ENCODE assay signal across 23 cellular contexts in the genomic region with DNA sequence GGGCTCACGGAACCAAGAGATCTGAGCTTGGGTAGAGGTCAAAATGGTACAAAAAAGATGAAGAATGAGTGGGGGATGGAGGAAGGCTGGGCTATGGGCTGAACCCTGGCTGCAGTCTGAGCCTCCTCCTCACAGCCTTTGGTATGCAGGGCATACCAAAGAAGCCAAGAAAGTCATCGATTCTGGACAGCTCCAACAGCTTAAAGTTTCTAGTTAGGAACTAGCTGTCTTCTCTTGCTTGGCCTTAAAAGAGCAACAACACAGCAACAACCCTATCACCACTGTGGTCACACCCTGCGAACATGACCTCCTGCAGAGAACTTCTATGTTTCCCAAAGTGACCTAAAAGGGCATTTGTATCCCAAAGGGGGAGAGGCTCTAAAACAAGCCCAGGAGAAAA.
DNase-seq lines count a peak whose midpoint lies in the region; ATAC-seq and TF ChIP-seq lines count a peak whose summit lies in the region.
"Had no signal": no experiment of that assay in that cellular context is flagged by ENCODE, and none has a peak within 500 bp of the region (broad histone marks: within the 10 kb centered on the region; RNA-seq: fewer than 3 reads in every experiment).

No MANE protein-coding gene starts in this region.

- 76 to 78% methylated on average over 3 of the region's 3 CpGs for WGBS in thyroid gland, 2 donors

- peaks cover 12% of the 10 kb centered on the region for H3K9me3 ChIP-seq in CD8-positive, alpha-beta memory T cell (ENCODE audit: low read length)
- no peaks in the 10 kb centered on the region for H3K9me3 ChIP-seq in thyroid gland
- H3K9me3 ChIP-seq: right lobe of liver had no signal

- H3K4me3 ChIP-seq in CD8-positive, alpha-beta memory T cell (ENCODE audit: low read length), result no peak overlapping the region
- H3K4me3 ChIP-seq in fibroblast of the aortic adventitia (ENCODE audit: low read depth, low read length) (no peak overlapping the region), thyroid gland (replicated peaks in 1 of 3) (no peak overlapping the region)
- H3K4me3 ChIP-seq: right lobe of liver, SJCRH30, suprapubic skin had no signal

- H3K9me3 Mint-ChIP-seq in CD8-positive, alpha-beta memory T cell, result peaks cover 8 to 22% (median 15%) of the 10 kb centered on the region in 5 donors

- peaks cover 13 to 19% (median 14%) of the 10 kb centered on the region in 3 donors for H3K36me3 Mint-ChIP-seq in CD8-positive, alpha-beta memory T cell

- peaks cover 16% of the 10 kb centered on the region for H3K4me1 ChIP-seq in CD8-positive, alpha-beta memory T cell (ENCODE audit: insufficient read depth, low read length)
- peaks cover 52 to 59% of the 10 kb centered on the region in 2 donors for H3K4me1 ChIP-seq in thyroid gland
- H3K4me1 ChIP-seq: parathyroid adenoma, SJCRH30, suprapubic skin had no signal

- no peaks in the 10 kb centered on the region for H3K27me3 Mint-ChIP-seq in CD8-positive, alpha-beta memory T cell
- H3K27me3 Mint-ChIP-seq: activated CD8-positive, alpha-beta T cell treated with anti-CD3 and anti-CD28 coated beads for 36 hours had no signal

- no peaks in the 10 kb centered on the region for H3K36me3 ChIP-seq in CD8-positive, alpha-beta memory T cell (ENCODE audit: insufficient read depth, low read length)
- no peaks in the 10 kb centered on the region for H3K36me3 ChIP-seq in thyroid gland
- H3K36me3 ChIP-seq: right lobe of liver, SJCRH30 had no signal

- POLR2A ChIA-PET in CD8-positive, alpha-beta memory T cell (lab: Charles Lee), result interaction anchor here (0.5 kb wide), 1 partner anchor 37 kb away, joined by 3 read pairs; no protein-coding TSS in a partner anchor

- DNase-seq in CD8-positive, alpha-beta memory T cell, result no peak
- DNase-seq in fibroblast of the aortic adventitia (ENCODE audit: low read depth) (peak; percentile 20), thyroid gland (peak in 1 of 2 donors; percentile 20), DMS114 treated with DMSO at 0.1 percent for 48 hours (lab: John Stamatoyannopoulos, UW; ENCODE audit: unreplicated experiment) (no peak), C1 segment of cervical spinal cord (lab: John Stamatoyannopoulos, UW) (no peak), T-helper 1 cell (no peak)
- DNase-seq: activated CD4-positive, alpha-beta T cell treated with anti-CD3 and anti-CD28 coated beads for 1 hour; activated CD8-positive, alpha-beta T cell treated with anti-CD3 and anti-CD28 coated beads for 36 hours; activated gamma-delta T cell treated with Interleukin-2 at 50 U/mL for 16 hours; COR-L47; Karpas-422; midbrain; MV-4-11; NCI-H146; NCI-H446; NCI-H774; right lobe of liver; SJCRH30; stimulated activated CD4-positive, alpha-beta T cell treated with anti-CD3 and anti-CD28 coated beads, Interleukin-12 subunit alpha, Interleukin-12 subunit beta, amount 100 ng/mL, for 4 hours; stimulated activated CD4-positive, alpha-beta T cell treated with anti-CD3 and anti-CD28 coated beads, Interleukin-4, amount 100 ng/mL, for 24 hours had no signal

- peaks cover 17 to 22% (median 20%) of the 10 kb centered on the region in 3 donors for H3K4me1 Mint-ChIP-seq in CD8-positive, alpha-beta memory T cell

- intact Hi-C loops in thyroid gland (cut with DNase I), result no loop called here

- ATAC-seq in SK-N-SH treated with all-trans-retinoic acid at 6 μM for 48 hours, result peak; percentile 36; the same call in 1 of the 3 replicates
- ATAC-seq: activated CD8-positive, alpha-beta T cell treated with anti-CD3 and anti-CD28 coated beads for 36 hours had no signal

- no peak for TF ChIP-seq POLR2A in thyroid gland (IDR thresholded peaks at IDR 0.05)

- H3K27ac ChIP-seq in CD8-positive, alpha-beta memory T cell (ENCODE audit: low read depth, low read length), result no peak overlapping the region
- peak overlapping the region; percentile 57 to 71 (median 67) for H3K27ac ChIP-seq in thyroid gland
- H3K27ac ChIP-seq: parathyroid adenoma, right lobe of liver, SJCRH30, suprapubic skin had no signal

- peak overlapping the region in 4 of 8 donors; percentile 47 to 82 (median 69) for H3K27ac Mint-ChIP-seq in CD8-positive, alpha-beta memory T cell
- H3K27ac Mint-ChIP-seq: activated CD8-positive, alpha-beta T cell treated with anti-CD3 and anti-CD28 coated beads for 36 hours had no signal

- peak overlapping the region in 4 of 7 donors; percentile 50 to 65 (median 59) for H3K4me3 Mint-ChIP-seq in CD8-positive, alpha-beta memory T cell
- H3K4me3 Mint-ChIP-seq: activated CD8-positive, alpha-beta T cell treated with anti-CD3 and anti-CD28 coated beads for 36 hours had no signal

- TF ChIP-seq CTCF in fibroblast of the aortic adventitia (IDR thresholded peaks at IDR 0.05; ENCODE audit: insufficient read depth, low read length) (no peak), thyroid gland (IDR thresholded peaks at IDR 0.05) (no peak)

- CTCF ChIA-PET in CD8-positive, alpha-beta memory T cell (lab: Charles Lee), result no interaction called here

- H3K27me3 ChIP-seq in CD8-positive, alpha-beta memory T cell (ENCODE audit: insufficient read depth, low read length, poor library complexity, severe bottlenecking), result no peaks in the 10 kb centered on the region
- no peaks in the 10 kb centered on the region for H3K27me3 ChIP-seq in thyroid gland
- H3K27me3 ChIP-seq: right lobe of liver, SJCRH30, suprapubic skin had no signal

TF ChIP-seq in SK-N-SH treated with all-trans-retinoic acid at 6 μM for 48 hours, 23 proteins besides CTCF, POLR2A, EP300 and RAD21:
- no peak for TF ChIP-seq ZNF565 (CRISPR knock-in tag; conservative IDR thresholded peaks at IDR 0.05; ENCODE audit: low read depth)
- no peak for TF ChIP-seq GLIS3 (CRISPR knock-in tag; IDR thresholded peaks at IDR 0.05)
- TF ChIP-seq, protein P1, sequence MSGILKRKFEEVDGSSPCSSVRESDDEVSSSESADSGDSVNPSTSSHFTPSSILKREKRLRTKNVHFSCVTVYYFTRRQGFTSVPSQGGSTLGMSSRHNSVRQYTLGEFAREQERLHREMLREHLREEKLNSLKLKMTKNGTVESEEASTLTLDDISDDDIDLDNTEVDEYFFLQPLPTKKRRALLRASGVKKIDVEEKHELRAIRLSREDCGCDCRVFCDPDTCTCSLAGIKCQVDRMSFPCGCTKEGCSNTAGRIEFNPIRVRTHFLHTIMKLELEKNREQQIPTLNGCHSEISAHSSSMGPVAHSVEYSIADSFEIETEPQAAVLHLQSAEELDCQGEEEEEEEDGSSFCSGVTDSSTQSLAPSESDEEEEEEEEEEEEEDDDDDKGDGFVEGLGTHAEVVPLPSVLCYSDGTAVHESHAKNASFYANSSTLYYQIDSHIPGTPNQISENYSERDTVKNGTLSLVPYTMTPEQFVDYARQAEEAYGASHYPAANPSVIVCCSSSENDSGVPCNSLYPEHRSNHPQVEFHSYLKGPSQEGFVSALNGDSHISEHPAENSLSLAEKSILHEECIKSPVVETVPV (CRISPR knock-in tag; IDR thresholded peaks at IDR 0.05), result no peak
- TF ChIP-seq ZNF8 (CRISPR knock-in tag; IDR thresholded peaks at IDR 0.05), result no peak
- no peak for TF ChIP-seq TCF4 (CRISPR knock-in tag; IDR thresholded peaks at IDR 0.05; ENCODE audit: borderline replicate concordance)
- TF ChIP-seq ESRRG (CRISPR knock-in tag; IDR thresholded peaks at IDR 0.05), result no peak
- no peak for TF ChIP-seq ZFP30 (CRISPR knock-in tag; IDR thresholded peaks at IDR 0.05)
- TF ChIP-seq BACH2 (CRISPR knock-in tag; IDR thresholded peaks at IDR 0.05; ENCODE audit: borderline replicate concordance), result no peak
- no peak for TF ChIP-seq ARNTL (CRISPR knock-in tag; IDR thresholded peaks at IDR 0.05; ENCODE audit: borderline replicate concordance, low read depth)
- no peak for TF ChIP-seq PPARA (CRISPR knock-in tag; IDR thresholded peaks at IDR 0.05; ENCODE audit: borderline replicate concordance)
- TF ChIP-seq, protein P2, sequence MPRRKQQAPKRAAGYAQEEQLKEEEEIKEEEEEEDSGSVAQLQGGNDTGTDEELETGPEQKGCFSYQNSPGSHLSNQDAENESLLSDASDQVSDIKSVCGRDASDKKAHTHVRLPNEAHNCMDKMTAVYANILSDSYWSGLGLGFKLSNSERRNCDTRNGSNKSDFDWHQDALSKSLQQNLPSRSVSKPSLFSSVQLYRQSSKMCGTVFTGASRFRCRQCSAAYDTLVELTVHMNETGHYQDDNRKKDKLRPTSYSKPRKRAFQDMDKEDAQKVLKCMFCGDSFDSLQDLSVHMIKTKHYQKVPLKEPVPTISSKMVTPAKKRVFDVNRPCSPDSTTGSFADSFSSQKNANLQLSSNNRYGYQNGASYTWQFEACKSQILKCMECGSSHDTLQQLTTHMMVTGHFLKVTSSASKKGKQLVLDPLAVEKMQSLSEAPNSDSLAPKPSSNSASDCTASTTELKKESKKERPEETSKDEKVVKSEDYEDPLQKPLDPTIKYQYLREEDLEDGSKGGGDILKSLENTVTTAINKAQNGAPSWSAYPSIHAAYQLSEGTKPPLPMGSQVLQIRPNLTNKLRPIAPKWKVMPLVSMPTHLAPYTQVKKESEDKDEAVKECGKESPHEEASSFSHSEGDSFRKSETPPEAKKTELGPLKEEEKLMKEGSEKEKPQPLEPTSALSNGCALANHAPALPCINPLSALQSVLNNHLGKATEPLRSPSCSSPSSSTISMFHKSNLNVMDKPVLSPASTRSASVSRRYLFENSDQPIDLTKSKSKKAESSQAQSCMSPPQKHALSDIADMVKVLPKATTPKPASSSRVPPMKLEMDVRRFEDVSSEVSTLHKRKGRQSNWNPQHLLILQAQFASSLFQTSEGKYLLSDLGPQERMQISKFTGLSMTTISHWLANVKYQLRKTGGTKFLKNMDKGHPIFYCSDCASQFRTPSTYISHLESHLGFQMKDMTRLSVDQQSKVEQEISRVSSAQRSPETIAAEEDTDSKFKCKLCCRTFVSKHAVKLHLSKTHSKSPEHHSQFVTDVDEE (CRISPR knock-in tag; IDR thresholded peaks at IDR 0.05), result no peak
- no peak for TF ChIP-seq ZNF70 (CRISPR knock-in tag; IDR thresholded peaks at IDR 0.05)
- no peak for TF ChIP-seq ZFP3 (CRISPR knock-in tag; IDR thresholded peaks at IDR 0.05)
